ENCODE assay signal across 12 cellular contexts in genomic region chr12:93061414-93062099, GRCh38.
A peak's percentile ranks its signal among the peaks of the same experiment; 100 is the strongest.
DNase-seq lines count a peak whose midpoint lies in the region; ATAC-seq, FAIRE-seq and TF ChIP-seq lines count a peak whose summit lies in the region.
"Had no signal": no experiment of that assay in that cellular context is flagged by ENCODE, and none has a peak within 500 bp of the region (broad histone marks: within the 10 kb centered on the region; RNA-seq: fewer than 3 reads in every experiment).

No MANE protein-coding gene starts in this region.

- DNase-seq in astrocyte (ENCODE audit: low read depth) (no peak), hepatocyte (ENCODE audit: low spot score) (peak; percentile 16), sigmoid colon (peak; percentile 77), SIG-M5 treated with dmso at 0.1 percent for 504 hours (lab: John Stamatoyannopoulos, UW; ENCODE audit: unreplicated experiment) (no peak), RKO (ENCODE audit: low spot score) (no peak)
- DNase-seq in activated CD4-positive, alpha-beta T cell treated with anti-CD3 and anti-CD28 coated beads for 1 hour: no peak
- DNase-seq: MM.1S, PC-9 had no signal

- no peak overlapping the region for H3K4me3 ChIP-seq in KMS-11 (IDR thresholded peaks at IDR 0.05; ENCODE audit: insufficient read depth, low read depth, low read length)
- H3K4me3 ChIP-seq in astrocyte (ENCODE audit: insufficient read depth, low read depth, low read length): no peak overlapping the region
- H3K4me3 ChIP-seq in hepatocyte: no peak overlapping the region
- peak overlapping the region in 2 of 4 donors; percentile 10 to 23 for H3K4me3 ChIP-seq in sigmoid colon
- H3K4me3 ChIP-seq: PC-9, skin epidermis had no signal

- H3K79me2 ChIP-seq in KMS-11 (ENCODE audit: insufficient read depth, low read depth) (no peaks in the 10 kb centered on the region), astrocyte (ENCODE audit: insufficient read depth, low read length) (no peaks in the 10 kb centered on the region), hepatocyte (no peaks in the 10 kb centered on the region)

- H3K36me3 ChIP-seq in KMS-11 (ENCODE audit: insufficient read depth) (no peaks in the 10 kb centered on the region), astrocyte (ENCODE audit: insufficient read depth, low read length) (no peaks in the 10 kb centered on the region), hepatocyte (replicated peaks; ENCODE audit: insufficient read depth, low read depth) (no peaks in the 10 kb centered on the region), sigmoid colon (no peaks in the 10 kb centered on the region)

- FAIRE-seq in astrocyte (lab: Jason Lieb, UNC): no peak
- FAIRE-seq: bronchial epithelial cell had no signal

- peaks cover 5% of the 10 kb centered on the region for H3K9me3 Mint-ChIP-seq in astrocyte (ENCODE audit: unreplicated experiment)

- H3K9ac ChIP-seq in KMS-11 (no peak overlapping the region), astrocyte (ENCODE audit: low read length) (no peak overlapping the region)

- H3K27me3 Mint-ChIP-seq in astrocyte (ENCODE audit: low read depth, unreplicated experiment): peaks cover 13% of the 10 kb centered on the region

- no peak for TF ChIP-seq CTCF in KMS-11 (conservative IDR thresholded peaks at IDR 0.05; ENCODE audit: low read depth, low read length)
- no peak for TF ChIP-seq CTCF in astrocyte (IDR thresholded peaks at IDR 0.05; ENCODE audit: insufficient read depth, low read depth, low read length)
- no peak for TF ChIP-seq CTCF in hepatocyte (IDR thresholded peaks at IDR 0.05; ENCODE audit: poor library complexity)
- no peak for TF ChIP-seq CTCF in sigmoid colon (IDR thresholded peaks at IDR 0.05)

- TF ChIP-seq EP300 in sigmoid colon (IDR thresholded peaks at IDR 0.05): no peak

- H3K9me2 ChIP-seq in hepatocyte (replicated peaks; ENCODE audit: insufficient read depth): no peaks in the 10 kb centered on the region

- no peak for ATAC-seq in HG03354 (IDR thresholded peaks at IDR 0.05; ENCODE audit: poor library complexity, severe bottlenecking, unreplicated experiment)

- peaks cover 9% of the 10 kb centered on the region for H3K27me3 ChIP-seq in KMS-11 (ENCODE audit: insufficient read depth, low read depth)
- peaks cover 3% of the 10 kb centered on the region for H3K27me3 ChIP-seq in astrocyte (ENCODE audit: insufficient read depth, low read length)
- H3K27me3 ChIP-seq in hepatocyte: no peaks in the 10 kb centered on the region
- no peaks in the 10 kb centered on the region for H3K27me3 ChIP-seq in sigmoid colon

- 44% methylated on average over 3 of the region's 3 CpGs for WGBS in hepatocyte (ENCODE audit: low lambda C conversion rate, missing lambda C conversion rate)
- WGBS in sigmoid colon, 2 donors: 70 to 73% methylated on average over 3 of the region's 3 CpGs

- H4K20me1 ChIP-seq in KMS-11 (ENCODE audit: insufficient read depth) (no peaks in the 10 kb centered on the region), astrocyte (ENCODE audit: insufficient read depth, low read length) (no peaks in the 10 kb centered on the region), hepatocyte (ENCODE audit: insufficient read depth, poor library complexity, severe bottlenecking) (no peaks in the 10 kb centered on the region)

- intact Hi-C loops in sigmoid colon (cut with DNase I): loop anchor here (2.0 kb wide), 1 partner anchor 41 kb away; no protein-coding TSS in a partner anchor

- H3K27ac ChIP-seq in KMS-11 (no peak overlapping the region), astrocyte (ENCODE audit: low read depth, low read length) (no peak overlapping the region), hepatocyte (peak overlapping the region; percentile 71), sigmoid colon (peak overlapping the region; percentile 72 to 86 (median 76))
- H3K27ac ChIP-seq: PC-9 had no signal

- H2AFZ ChIP-seq in KMS-11 (ENCODE audit: low read depth) (no peak overlapping the region), astrocyte (ENCODE audit: low read depth, low read length) (no peak overlapping the region), hepatocyte (no peak overlapping the region)
- H2AFZ ChIP-seq: PC-9 had no signal

- no peaks in the 10 kb centered on the region for H3K36me3 Mint-ChIP-seq in astrocyte (ENCODE audit: low read depth, unreplicated experiment)

- H3K4me1 ChIP-seq in KMS-11 (ENCODE audit: low read depth, poor library complexity, severe bottlenecking) (peaks cover 22% of the 10 kb centered on the region), astrocyte (ENCODE audit: insufficient read depth, low read length) (peaks cover 4% of the 10 kb centered on the region), hepatocyte (ENCODE audit: insufficient read depth) (peaks cover 9% of the 10 kb centered on the region), sigmoid colon (peaks cover 0 to 32% (median 23%) of the 10 kb centered on the region in 4 donors)

- peaks cover 5% of the 10 kb centered on the region for H3K4me1 Mint-ChIP-seq in astrocyte (ENCODE audit: low read depth, unreplicated experiment)

- H3K9me3 ChIP-seq in astrocyte (ENCODE audit: insufficient read depth, low read depth, low read length) (no peaks in the 10 kb centered on the region), hepatocyte (ENCODE audit: low read depth) (no peaks in the 10 kb centered on the region), sigmoid colon (no peaks in the 10 kb centered on the region)

- H3K4me3 Mint-ChIP-seq in astrocyte (ENCODE audit: unreplicated experiment): no peak overlapping the region

- no peak for TF ChIP-seq POLR2A in sigmoid colon (IDR thresholded peaks at IDR 0.05)

- H3K27ac Mint-ChIP-seq in astrocyte (ENCODE audit: unreplicated experiment): no peak overlapping the region

- H3K4me2 ChIP-seq in KMS-11 (peak overlapping the region; percentile 55; the same call in 1 of the 2 replicates), astrocyte (ENCODE audit: low read length) (peak overlapping the region; percentile 62), hepatocyte (peak overlapping the region; percentile 58)
- H3K4me2 ChIP-seq: PC-9 had no signal

Comparison
In these comparisons a context has a peak if more than half of its experiments do, and no peak if none do; other contexts are left out.
1. H3K27ac ChIP-seq: peak in hepatocyte (single experiment) and sigmoid colon (4 of 4); none in KMS-11 (single experiment) and astrocyte (single experiment).
2. DNase-seq: peak in hepatocyte (single experiment) and sigmoid colon (single experiment); none in astrocyte (single experiment), SIG-M5 treated with dmso at 0.1 percent for 504 hours (single experiment), RKO (single experiment) and activated CD4-positive, alpha-beta T cell treated with anti-CD3 and anti-CD28 coated beads for 1 hour (single experiment).
3. Peak in every context shown above with its lines, with median percentiles within 50 percentile points of each other: H3K4me2 ChIP-seq.